Comparison of ENCODE assay signal across 18 cellular contexts in genomic region chr6:65997539-65997938, GRCh38.
"Had no signal": no experiment of that assay in that cellular context is flagged by ENCODE, and none has a peak within 500 bp of the region (broad histone marks: within the 10 kb centered on the region; RNA-seq: fewer than 3 reads in every experiment).

No MANE protein-coding gene starts in this region.

- H3K9ac ChIP-seq: SK-N-SH had no signal

- DNase-seq: KBM-7, MM.1S, NCI-H1048, NCI-H1105, NCI-H1417, NCI-H1436 treated with DMSO at 0.1 percent for 48 hours, NCI-H1694, NCI-H1930, NCI-H2081, NCI-H2107, NCI-H2227 treated with DMSO at 0.1 percent for 48 hours, NCI-H524, NCI-H526 treated with DMSO at 0.1 percent for 48 hours, NCI-H748 treated with DMSO at 0.1 percent for 48 hours, Right ventricle myocardium superior, RPMI8226, SK-N-SH, T-helper 1 cell had no signal

- H3K9me2 ChIP-seq: SK-N-SH had no signal

- H3K9me3 ChIP-seq: SK-N-SH had no signal

- H3K4me2 ChIP-seq: SK-N-SH had no signal
